In the genomic region with DNA sequence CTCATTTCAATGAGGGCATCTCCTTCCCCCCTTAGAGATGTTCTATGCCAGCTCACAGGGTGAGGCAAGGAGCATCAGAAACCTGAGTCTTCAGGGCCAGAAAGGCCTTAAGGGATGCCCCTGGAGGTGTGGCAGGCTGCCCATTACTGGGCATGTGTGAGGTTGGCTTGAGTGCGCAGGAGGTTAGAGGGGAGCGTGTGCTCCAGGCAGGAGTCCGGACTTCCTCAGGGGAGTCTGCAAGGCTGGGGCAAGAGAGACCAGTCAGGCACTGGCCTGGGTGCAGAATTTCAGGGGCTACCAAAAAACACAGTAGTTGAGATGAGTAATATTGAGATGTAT, we compare ENCODE assay signal across 8 cellular contexts. TPM values are rescaled to one million over a fixed set of nuclear protein-coding genes. Genes with fewer than 3 reads are reported as not detected.
A peak's percentile ranks its signal among the peaks of the same experiment; 100 is the strongest.
DNase-seq lines count a peak whose midpoint lies in the region; ATAC-seq and TF ChIP-seq lines count a peak whose summit lies in the region.

No MANE protein-coding gene starts in this region.

- H3K27me3 Mint-ChIP-seq in activated CD8-positive, alpha-beta T cell treated with anti-CD3 and anti-CD28 coated beads, Interleukin-2, amount 10 ng/mL, durations not matched to agents 7 days and 5 days (ENCODE audit: low read depth) = no peaks in the 10 kb centered on the region

- H3K27ac ChIP-seq in SK-N-SH (ENCODE audit: low read depth in 2 of 2, low read length in 1 of 2) (peak overlapping the region in 1 of 2 experiments; percentile 98; a peak in 2 of 4 replicates), iPS-18a (ENCODE audit: low read length) (no peak overlapping the region), stomach smooth muscle (ENCODE audit: low read length) (peak overlapping the region; percentile 92)

- H3K4me2 ChIP-seq in SK-N-SH = peak overlapping the region; percentile 66

- peaks cover 67% of the 10 kb centered on the region for H3K79me2 ChIP-seq in SK-N-SH (ENCODE audit: insufficient read depth)

- peak overlapping the region; percentile 66 for H3K4me3 Mint-ChIP-seq in activated CD8-positive, alpha-beta T cell treated with anti-CD3 and anti-CD28 coated beads, Interleukin-2, amount 10 ng/mL, durations not matched to agents 7 days and 5 days

- ATAC-seq in SK-N-SH treated with all-trans-retinoic acid at 6 μM for 48 hours = no peak
- no peak for ATAC-seq in activated CD8-positive, alpha-beta T cell treated with anti-CD3 and anti-CD28 coated beads, Interleukin-2, amount 10 ng/mL, durations not matched to agents 7 days and 5 days
- ATAC-seq in HG03025 (IDR thresholded peaks at IDR 0.05; ENCODE audit: low FRiP score, unreplicated experiment) = no peak

- no peak for TF ChIP-seq CTCF in SK-N-SH (IDR thresholded peaks at IDR 0.05)

- no peaks in the 10 kb centered on the region for H3K9me2 ChIP-seq in SK-N-SH

- H3K4me3 ChIP-seq in SK-N-SH (ENCODE audit: low read depth in 2 of 2, low read length in 1 of 2) (peak overlapping the region; percentile 49 to 62; a peak in 3 of 4 replicates), iPS-18a (ENCODE audit: low read length) (peak overlapping the region; percentile 62), stomach smooth muscle (ENCODE audit: low read length in 2 of 2) (peak overlapping the region; percentile 65 to 83)

- H3K4me1 ChIP-seq in SK-N-SH (ENCODE audit: control insufficient read depth in 1 of 2, insufficient read depth in 2 of 2, low read depth in 1 of 2, low read length in 1 of 2) (peaks cover 21 to 60% of the 10 kb centered on the region in 2 experiments; a peak in 3 of 4 replicates), iPS-18a (ENCODE audit: control insufficient read depth, low read depth, low read length) (peaks cover 38% of the 10 kb centered on the region), stomach smooth muscle (ENCODE audit: control insufficient read depth, insufficient read depth, low read length) (peaks cover 80% of the 10 kb centered on the region)

- DNase-seq in SK-N-SH (no peak), head of caudate nucleus (no peak), COR-L47 (lab: John Stamatoyannopoulos, UW) (no peak)
- no peak for DNase-seq in activated CD8-positive, alpha-beta T cell treated with anti-CD3 and anti-CD28 coated beads, Interleukin-2, amount 10 ng/mL, durations not matched to agents 7 days and 5 days

- TF ChIP-seq EP300 in SK-N-SH (IDR thresholded peaks at IDR 0.05; ENCODE audit: borderline replicate concordance in 1 of 2, low read depth in 1 of 2, low read length in 1 of 2) = no peak

- peaks cover 68% of the 10 kb centered on the region for H3K4me1 Mint-ChIP-seq in activated CD8-positive, alpha-beta T cell treated with anti-CD3 and anti-CD28 coated beads, Interleukin-2, amount 10 ng/mL, durations not matched to agents 7 days and 5 days (ENCODE audit: low read depth)

- CTCF ChIA-PET in SK-N-SH (lab: Yijun Ruan, JAX) = interaction anchor here (0.6 to 1.8 kb wide), 12 partner anchors 8 to 221 kb away, joined by 3 to 5 read pairs (median 4); no protein-coding TSS in a partner anchor
- CTCF ChIA-PET in activated CD8-positive, alpha-beta T cell treated with anti-CD3 and anti-CD28 coated beads, Interleukin-2, amount 10 ng/mL, durations not matched to agents 7 days and 5 days (lab: Charles Lee) = interaction anchor here (0.7 to 5.0 kb wide), 25 partner anchors 8 to 125 kb away, joined by 3 to 54 read pairs (median 5); a partner anchor contains a TSS

- H2AFZ ChIP-seq in SK-N-SH (ENCODE audit: low read depth) = no peak overlapping the region

- TF ChIP-seq RAD21 in SK-N-SH (IDR thresholded peaks at IDR 0.05; ENCODE audit: low read length) = no peak

- no peaks in the 10 kb centered on the region for H4K20me1 ChIP-seq in SK-N-SH (ENCODE audit: insufficient read depth)

- H3K36me3 Mint-ChIP-seq in activated CD8-positive, alpha-beta T cell treated with anti-CD3 and anti-CD28 coated beads, Interleukin-2, amount 10 ng/mL, durations not matched to agents 7 days and 5 days (ENCODE audit: low read depth) = no peaks in the 10 kb centered on the region

- H3K9ac ChIP-seq in SK-N-SH (peak overlapping the region; percentile 73), iPS-18a (ENCODE audit: low read length) (no peak overlapping the region), stomach smooth muscle (ENCODE audit: low read length in 2 of 2) (peak overlapping the region; percentile 60 to 76)

- peak overlapping the region; percentile 71 for H3K27ac Mint-ChIP-seq in activated CD8-positive, alpha-beta T cell treated with anti-CD3 and anti-CD28 coated beads, Interleukin-2, amount 10 ng/mL, durations not matched to agents 7 days and 5 days

- POLR2A ChIA-PET in SK-N-SH (lab: Yijun Ruan, JAX) = interaction anchor here (0.7 kb wide), 1 partner anchor 264 kb away, joined by 3 read pairs; no protein-coding TSS in a partner anchor
- POLR2A ChIA-PET in activated CD8-positive, alpha-beta T cell treated with anti-CD3 and anti-CD28 coated beads, Interleukin-2, amount 10 ng/mL, durations not matched to agents 7 days and 5 days (lab: Charles Lee) = interaction anchor here (1.0 to 1.3 kb wide), 3 partner anchors 15 to 67 kb away, joined by 3 to 6 read pairs (median 3); no protein-coding TSS in a partner anchor

- H3K9me3 ChIP-seq in SK-N-SH = no peaks in the 10 kb centered on the region
- H3K9me3 ChIP-seq in iPS-18a (ENCODE audit: control insufficient read depth, low read depth, low read length) = no peaks in the 10 kb centered on the region
- no peaks in the 10 kb centered on the region for H3K9me3 ChIP-seq in stomach smooth muscle (ENCODE audit: control insufficient read depth in 2 of 2, low read length in 2 of 2)

- intact Hi-C loops in head of caudate nucleus (cut with DNase I) = no loop called here

- WGBS in SK-N-SH (ENCODE audit: low lambda C conversion rate) = 93% methylated on average over 3 of the region's 3 CpGs

- H3K36me3 ChIP-seq in SK-N-SH (replicated peaks in 1 of 2; ENCODE audit: control insufficient read depth in 1 of 2, insufficient read depth in 2 of 2, low read length in 1 of 2) = no peaks in the 10 kb centered on the region
- H3K36me3 ChIP-seq in iPS-18a (ENCODE audit: control insufficient read depth, low read depth, low read length) = no peaks in the 10 kb centered on the region
- H3K36me3 ChIP-seq in stomach smooth muscle (ENCODE audit: control insufficient read depth in 2 of 2, insufficient read depth in 2 of 2, low read length in 2 of 2) = peaks cover 0 to 10% of the 10 kb centered on the region in 2 donors

- no peaks in the 10 kb centered on the region for H3K9me3 Mint-ChIP-seq in activated CD8-positive, alpha-beta T cell treated with anti-CD3 and anti-CD28 coated beads, Interleukin-2, amount 10 ng/mL, durations not matched to agents 7 days and 5 days (ENCODE audit: insufficient read depth)

- peaks cover 29% of the 10 kb centered on the region for H3F3A ChIP-seq in SK-N-SH (replicated peaks; ENCODE audit: insufficient read depth)

- no peaks in the 10 kb centered on the region for H3K27me3 ChIP-seq in SK-N-SH (ENCODE audit: insufficient read depth)
- peaks cover 13% of the 10 kb centered on the region for H3K27me3 ChIP-seq in iPS-18a (ENCODE audit: control insufficient read depth, insufficient read depth, low read length)
- no peaks in the 10 kb centered on the region for H3K27me3 ChIP-seq in stomach smooth muscle (ENCODE audit: control insufficient read depth in 1 of 2, insufficient read depth in 2 of 2, low read length in 2 of 2)

TF ChIP-seq in SK-N-SH, 30 proteins besides CTCF, POLR2A, EP300 and RAD21:
- no peak for TF ChIP-seq MEF2A (IDR thresholded peaks at IDR 0.05; ENCODE audit: borderline replicate concordance, low read depth)
- no peak for TF ChIP-seq POLR2AphosphoS5 (IDR thresholded peaks at IDR 0.05; ENCODE audit: low read depth, low read length)
- 0 out of 2 replicates have a peak, but pooled peaks have one; percentile 31 for TF ChIP-seq RXRA (IDR thresholded peaks at IDR 0.05; ENCODE audit: borderline replicate concordance, low read depth)
- TF ChIP-seq, protein P1, sequence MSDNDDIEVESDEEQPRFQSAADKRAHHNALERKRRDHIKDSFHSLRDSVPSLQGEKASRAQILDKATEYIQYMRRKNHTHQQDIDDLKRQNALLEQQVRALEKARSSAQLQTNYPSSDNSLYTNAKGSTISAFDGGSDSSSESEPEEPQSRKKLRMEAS (IDR thresholded peaks at IDR 0.05; ENCODE audit: low read depth) = 0 out of 2 replicates have a peak, but pooled peaks have one; percentile 14
- TF ChIP-seq EZH2phosphoT487 (IDR thresholded peaks at IDR 0.05; ENCODE audit: borderline replicate concordance, low read depth) = no peak
- TF ChIP-seq RFX5 (IDR thresholded peaks at IDR 0.05; ENCODE audit: low read length) = no peak

TF ChIP-seq in SK-N-SH treated with all-trans-retinoic acid at 6 μM for 48 hours, 23 proteins besides CTCF, POLR2A, EP300 and RAD21 (continues in another document):
- no peak for TF ChIP-seq ESRRG (CRISPR knock-in tag; IDR thresholded peaks at IDR 0.05)
- TF ChIP-seq, protein P2, sequence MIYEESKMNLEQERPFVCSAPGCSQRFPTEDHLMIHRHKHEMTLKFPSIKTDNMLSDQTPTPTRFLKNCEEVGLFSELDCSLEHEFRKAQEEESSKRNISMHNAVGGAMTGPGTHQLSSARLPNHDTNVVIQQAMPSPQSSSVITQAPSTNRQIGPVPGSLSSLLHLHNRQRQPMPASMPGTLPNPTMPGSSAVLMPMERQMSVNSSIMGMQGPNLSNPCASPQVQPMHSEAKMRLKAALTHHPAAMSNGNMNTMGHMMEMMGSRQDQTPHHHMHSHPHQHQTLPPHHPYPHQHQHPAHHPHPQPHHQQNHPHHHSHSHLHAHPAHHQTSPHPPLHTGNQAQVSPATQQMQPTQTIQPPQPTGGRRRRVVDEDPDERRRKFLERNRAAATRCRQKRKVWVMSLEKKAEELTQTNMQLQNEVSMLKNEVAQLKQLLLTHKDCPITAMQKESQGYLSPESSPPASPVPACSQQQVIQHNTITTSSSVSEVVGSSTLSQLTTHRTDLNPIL (CRISPR knock-in tag; IDR thresholded peaks at IDR 0.05; ENCODE audit: low read depth) = no peak

RNA-seq across cellular contexts. Expression of a gene that starts 1.9 kb away (rescaled TPM):
- 37.5 and 50.3 TPM in 2 replicates for polyA plus RNA-seq in SK-N-SH (2012; rRNA removed)
- 36.5 and 50.1 TPM in 2 replicates for polyA plus RNA-seq in SK-N-SH (2012; cell fraction: cytosol; rRNA removed)
- polyA plus RNA-seq in SK-N-SH (2012; cell fraction: nucleus; rRNA removed) = 52.4 and 60.2 TPM in 2 replicates
- 1 to 10 TPM; 5.9 to 8.4 TPM for total RNA-seq in activated CD8-positive, alpha-beta T cell treated with anti-CD3 and anti-CD28 coated beads, Interleukin-2, amount 10 ng/mL, durations not matched to agents 7 days and 5 days

RNA-seq across cellular contexts. Expression of a gene that starts 54.8 kb away (rescaled TPM):
- polyA plus RNA-seq in SK-N-SH (2012; rRNA removed) = not detected in 2 replicates
- not detected in 2 replicates for polyA plus RNA-seq in SK-N-SH (2012; cell fraction: cytosol; rRNA removed)
- polyA plus RNA-seq in SK-N-SH (2012; cell fraction: nucleus; rRNA removed) = not detected in 2 replicates
- total RNA-seq in activated CD8-positive, alpha-beta T cell treated with anti-CD3 and anti-CD28 coated beads, Interleukin-2, amount 10 ng/mL, durations not matched to agents 7 days and 5 days = not detected
